ENCODE assay signal across 1 cellular context in genomic region chr1:116710326-116711060, GRCh38.
TF ChIP-seq lines count a peak whose summit lies in the region.

No MANE protein-coding gene starts in this region.

TF ChIP-seq in K562, 482 proteins besides CTCF, POLR2A, EP300 and RAD21 (continued from another document):
- TF ChIP-seq VEZF1 (CRISPR knock-in tag; IDR thresholded peaks at IDR 0.05), result no peak
- TF ChIP-seq PBX2 (CRISPR knock-in tag; IDR thresholded peaks at IDR 0.05; ENCODE audit: low read depth), result no peak
- no peak for TF ChIP-seq PBX2 (tag; conservative IDR thresholded peaks at IDR 0.05; ENCODE audit: low read depth)
